In genomic region chr11:69424748-69425147, GRCh38 we compare ENCODE assay signal across 29 cellular contexts. TPM values are rescaled to one million over a fixed set of nuclear protein-coding genes. Genes with fewer than 3 reads are reported as not detected.
"Had no signal": no experiment of that assay in that cellular context is flagged by ENCODE, and none has a peak within 500 bp of the region (broad histone marks: within the 10 kb centered on the region; RNA-seq: fewer than 3 reads in every experiment).

No MANE protein-coding gene starts in this region.

- H3K9ac ChIP-seq: parathyroid adenoma had no signal

- H3K4me1 Mint-ChIP-seq: memory B cell; naive B cell; stimulated activated memory B cell treated with anti-CD40 and anti-IgM and Interleukin-4, amounts not matched to agents 10 μg/mL and 1 μg/mL and 100 μg/mL, for 72 hours had no signal

- ATAC-seq: effector memory CD8-positive, alpha-beta T cell; esophagus mucosa; gastrocnemius medialis; left ventricle myocardium superior; lower lobe of right lung; natural killer cell treated with Interleukin-12 subunit alpha and Interleukin-12 subunit beta and Interleukin-15 and Interleukin-18, amount 100 ng/mL, for 72 hours; sciatic nerve; stimulated activated memory B cell treated with anti-CD40 and anti-IgM and Interleukin-4, amounts not matched to agents 10 μg/mL and 1 μg/mL and 100 μg/mL, for 72 hours; stimulated activated naive CD8-positive, alpha-beta T cell treated with anti-CD3 and anti-CD28 coated beads, Interleukin-15, Interleukin-2, amounts not matched to agents 100 U/mL and 50 U/mL, for 24 hours had no signal

- H3K27ac ChIP-seq: epithelial cell of prostate, gastrocnemius medialis, lower lobe of right lung, neutrophil, parathyroid adenoma, testis, tibial nerve, upper lobe of left lung had no signal

- H3K9me3 Mint-ChIP-seq: natural killer cell treated with Interleukin-12 subunit alpha and Interleukin-12 subunit beta and Interleukin-15 and Interleukin-18, amount 100 ng/mL, for 72 hours had no signal

- H3K9me3 ChIP-seq: neutrophil, testis had no signal

- H3K4me1 ChIP-seq: parathyroid adenoma, testis had no signal

- H3K27ac Mint-ChIP-seq: effector memory CD8-positive, alpha-beta T cell; memory B cell; natural killer cell treated with Interleukin-12 subunit alpha and Interleukin-12 subunit beta and Interleukin-15 and Interleukin-18, amount 100 ng/mL, for 72 hours; stimulated activated memory B cell treated with anti-CD40 and anti-IgM and Interleukin-4, amounts not matched to agents 10 μg/mL and 1 μg/mL and 100 μg/mL, for 72 hours had no signal

- H3K4me2 ChIP-seq: smooth muscle cell had no signal

- H2AFZ ChIP-seq: parathyroid adenoma had no signal

- H3K4me3 ChIP-seq: gastrocnemius medialis, lower lobe of right lung, smooth muscle cell, testis, tibial nerve, upper lobe of left lung had no signal

- H3K36me3 Mint-ChIP-seq: naive B cell; stimulated activated memory B cell treated with anti-CD40 and anti-IgM and Interleukin-4, amounts not matched to agents 10 μg/mL and 1 μg/mL and 100 μg/mL, for 72 hours had no signal

- H3K27me3 Mint-ChIP-seq: memory B cell, progenitor cell of endocrine pancreas had no signal

- H3K4me3 Mint-ChIP-seq: effector memory CD8-positive, alpha-beta T cell; memory B cell; naive B cell; natural killer cell treated with Interleukin-12 subunit alpha and Interleukin-12 subunit beta and Interleukin-15 and Interleukin-18, amount 100 ng/mL, for 72 hours; neural crest cell; stimulated activated memory B cell treated with anti-CD40 and anti-IgM and Interleukin-4, amounts not matched to agents 10 μg/mL and 1 μg/mL and 100 μg/mL, for 72 hours had no signal

- H3K36me3 ChIP-seq: gastrocnemius medialis, lower lobe of right lung, neutrophil, tibial nerve, upper lobe of left lung had no signal

- H3K27me3 ChIP-seq: neutrophil, testis, tibial nerve, upper lobe of left lung had no signal

- H3K79me2 ChIP-seq: parathyroid adenoma had no signal

- FAIRE-seq: keratinocyte, urothelium cell line had no signal

- DNase-seq: cortex of kidney; effector memory CD8-positive, alpha-beta T cell; foreskin fibroblast; gastrocnemius medialis; left ventricle myocardium superior; lower lobe of right lung; naive B cell; stimulated activated CD4-positive, alpha-beta T cell treated with anti-CD3 and anti-CD28 coated beads, Interleukin-2, amount 100 ng/mL, for 24 hours; stimulated activated CD4-positive, alpha-beta T cell treated with anti-CD3 and anti-CD28 coated beads, Interleukin-4, amount 100 ng/mL, for 4 hours; stimulated activated naive CD8-positive, alpha-beta T cell treated with anti-CD3 and anti-CD28 coated beads, Interleukin-15, Interleukin-2, amounts not matched to agents 100 U/mL and 50 U/mL, for 24 hours; upper lobe of left lung had no signal

RNA-seq across cellular contexts. Expression of gene LINC01488, which starts 56.7 kb away (rescaled TPM):
- total RNA-seq: esophagus mucosa; gastrocnemius medialis; glomerular endothelial cell; left ventricle myocardium superior; lower lobe of right lung; mononuclear cell; natural killer cell treated with Interleukin-12 subunit alpha and Interleukin-12 subunit beta and Interleukin-15 and Interleukin-18, amount 100 ng/mL, for 72 hours; neural crest cell; omental fat pad; sciatic nerve; smooth muscle cell; testis; tibial nerve; upper lobe of left lung had no signal
- polyA plus RNA-seq: keratinocyte, smooth muscle cell had no signal
